ENCODE assay signal across 13 cellular contexts in genomic region chr1:211183924-211184323, GRCh38. TPM values are rescaled to one million over a fixed set of nuclear protein-coding genes. Genes with fewer than 3 reads are reported as not detected.
"Had no signal": no experiment of that assay in that cellular context is flagged by ENCODE, and none has a peak within 500 bp of the region (broad histone marks: within the 10 kb centered on the region; RNA-seq: fewer than 3 reads in every experiment).

No MANE protein-coding gene starts in this region.

- H3K36me3 Mint-ChIP-seq: naive B cell had no signal

- H3K27ac ChIP-seq: colonic mucosa, gastroesophageal sphincter, right atrium auricular region, tibial artery, vagina had no signal

- H3K4me3 ChIP-seq: colonic mucosa, gastroesophageal sphincter, right atrium auricular region, tibial artery, vagina had no signal

- H3K27me3 ChIP-seq: colonic mucosa, gastroesophageal sphincter, right atrium auricular region, tibial artery, vagina had no signal

- ATAC-seq: activated CD8-positive, alpha-beta T cell treated with anti-CD3 and anti-CD28 coated beads, Interleukin-2, amount 10 ng/mL, durations not matched to agents 7 days and 5 days; gastroesophageal sphincter had no signal

- H3K36me3 ChIP-seq: colonic mucosa, gastroesophageal sphincter, right atrium auricular region, tibial artery, vagina had no signal

- H3K4me3 Mint-ChIP-seq: activated CD8-positive, alpha-beta T cell treated with anti-CD3 and anti-CD28 coated beads, Interleukin-2, amount 10 ng/mL, durations not matched to agents 7 days and 5 days; naive B cell had no signal

- H3K9me3 ChIP-seq: colonic mucosa, gastroesophageal sphincter, right atrium auricular region, tibial artery, vagina had no signal

- H3K4me1 ChIP-seq: colonic mucosa, gastroesophageal sphincter, right atrium auricular region, tibial artery, vagina had no signal

- DNase-seq: activated CD8-positive, alpha-beta T cell treated with anti-CD3 and anti-CD28 coated beads, Interleukin-2, amount 10 ng/mL, durations not matched to agents 7 days and 5 days; activated naive CD4-positive, alpha-beta T cell treated with Interleukin-2 at 50 U/mL for 16 hours; caudate nucleus; colonic mucosa; hippocampal formation; kidney glomerular epithelial cell; naive B cell; small intestine; tibial artery had no signal

- H3K27ac Mint-ChIP-seq: activated CD8-positive, alpha-beta T cell treated with anti-CD3 and anti-CD28 coated beads, Interleukin-2, amount 10 ng/mL, durations not matched to agents 7 days and 5 days had no signal

RNA-seq across cellular contexts. Expression of gene KCNH1, which starts 50.0 kb away (rescaled TPM):
- total RNA-seq: activated CD8-positive, alpha-beta T cell treated with anti-CD3 and anti-CD28 coated beads, Interleukin-2, amount 10 ng/mL, durations not matched to agents 7 days and 5 days; liver; right atrium auricular region had no signal
- polyA plus RNA-seq: liver had no signal
